In genomic region chr7:101870361-101871062, GRCh38 we compare ENCODE assay signal across 8 cellular contexts. TPM values are rescaled to one million over a fixed set of nuclear protein-coding genes. Genes with fewer than 3 reads are reported as not detected.
A peak's percentile ranks its signal among the peaks of the same experiment; 100 is the strongest.
DNase-seq lines count a peak whose midpoint lies in the region; ATAC-seq and TF ChIP-seq lines count a peak whose summit lies in the region.

No MANE protein-coding gene starts in this region.

- no peak overlapping the region for H2AFZ ChIP-seq in PC-9

- no peak for TF ChIP-seq POLR2A in thyroid gland (IDR thresholded peaks at IDR 0.05)

- intact Hi-C loops in PC-9 (cut with micrococcal nuclease; ENCODE audit: unreplicated experiment) (loop anchor here (5.0 kb wide), 1 partner anchor 257 kb away; no protein-coding TSS in a partner anchor), thyroid gland (cut with DNase I) (loop anchor here (10.0 kb wide), 1 partner anchor 74 kb away; no protein-coding TSS in a partner anchor)

- peaks cover 5% of the 10 kb centered on the region for H3K9me3 Mint-ChIP-seq in glutamatergic neuron (ENCODE audit: unreplicated experiment)

- H3K27me3 ChIP-seq in PC-9 (ENCODE audit: insufficient read depth, low read depth) (no peaks in the 10 kb centered on the region), thyroid gland (no peaks in the 10 kb centered on the region)

- POLR2A ChIA-PET in PC-9 (lab: Charles Lee; ENCODE audit: unreplicated experiment): interaction anchor here (0.6 to 0.7 kb wide), 4 partner anchors 112 to 274 kb away, joined by 3 read pairs; no protein-coding TSS in a partner anchor

- no TSS peak for BruUV-seq in PC-9 (replicated peaks; lab: Mats Ljungman, UMichigan)

- peaks cover 1% of the 10 kb centered on the region for H3K27me3 Mint-ChIP-seq in glutamatergic neuron (ENCODE audit: unreplicated experiment)

- H3K27ac Mint-ChIP-seq in glutamatergic neuron (ENCODE audit: unreplicated experiment): peak overlapping the region; percentile 11

- H3K9me3 ChIP-seq in PC-9 (ENCODE audit: insufficient read depth, low read depth) (no peaks in the 10 kb centered on the region), thyroid gland (no peaks in the 10 kb centered on the region)

- ATAC-seq in HG03045 (IDR thresholded peaks at IDR 0.05; ENCODE audit: unreplicated experiment) (no peak), HG02759 (IDR thresholded peaks at IDR 0.05; ENCODE audit: unreplicated experiment) (no peak)

- peak overlapping the region; percentile 86 for H3K27ac ChIP-seq in PC-9
- H3K27ac ChIP-seq in thyroid gland: peak overlapping the region; percentile 60 to 83 (median 74)

- peak overlapping the region; percentile 70 for H3K4me2 ChIP-seq in PC-9

- H3K9me2 ChIP-seq in PC-9 (ENCODE audit: insufficient read depth): no peaks in the 10 kb centered on the region

- DNase-seq in NCI-H510A treated with DMSO at 0.1 percent for 48 hours (lab: John Stamatoyannopoulos, UW) (peak; percentile 82), NCI-H510A (lab: John Stamatoyannopoulos, UW) (no peak), PC-9 (peak; percentile 76 to 91), glutamatergic neuron (no peak), thyroid gland (peak in 1 of 2 donors; percentile 46), NCI-H128 (lab: John Stamatoyannopoulos, UW; ENCODE audit: unreplicated experiment) (no peak)

- peaks cover 26% of the 10 kb centered on the region for H3K4me1 Mint-ChIP-seq in glutamatergic neuron (ENCODE audit: low read depth, unreplicated experiment)

- H3K36me3 ChIP-seq in PC-9 (ENCODE audit: low read depth): no peaks in the 10 kb centered on the region
- no peaks in the 10 kb centered on the region for H3K36me3 ChIP-seq in thyroid gland

- TF ChIP-seq CTCF in PC-9 (conservative IDR thresholded peaks at IDR 0.05) (peak; percentile 64), glutamatergic neuron (IDR thresholded peaks at IDR 0.05; ENCODE audit: partially characterized antibody, unreplicated experiment) (no peak), thyroid gland (IDR thresholded peaks at IDR 0.05) (peak in 4 of 6 experiments; percentile 24 to 39 (median 27))

- 40 to 43% methylated on average over 12 of the region's 12 CpGs for WGBS in thyroid gland, 2 donors

- CTCF ChIA-PET in PC-9 (lab: Charles Lee): interaction anchor here (0.5 to 1.5 kb wide), 4 partner anchors 12 to 786 kb away, joined by 5 to 7 read pairs (median 5); no protein-coding TSS in a partner anchor

- no peaks in the 10 kb centered on the region for H3K36me3 Mint-ChIP-seq in glutamatergic neuron (ENCODE audit: unreplicated experiment)

- no peak overlapping the region for H3K4me3 Mint-ChIP-seq in glutamatergic neuron (ENCODE audit: unreplicated experiment)

- H3K4me3 ChIP-seq in PC-9: peak overlapping the region; percentile 30; the same call in 1 of the 2 replicates
- H3K4me3 ChIP-seq in thyroid gland (replicated peaks in 1 of 3): no peak overlapping the region

- H3F3A ChIP-seq in PC-9 (ENCODE audit: insufficient read depth, low read depth): peaks cover 19% of the 10 kb centered on the region

- H3K79me2 ChIP-seq in PC-9 (ENCODE audit: low read depth): peaks cover 54% of the 10 kb centered on the region

- H3K4me1 ChIP-seq in PC-9 (replicated peaks; ENCODE audit: insufficient read depth) (peaks cover 32% of the 10 kb centered on the region), thyroid gland (peaks cover 50 to 79% of the 10 kb centered on the region in 2 donors)

- no peaks in the 10 kb centered on the region; the same call in 1 of the 2 replicates for H4K20me1 ChIP-seq in PC-9 (ENCODE audit: insufficient read depth)

RNA-seq across cellular contexts. Expression of gene CUX1, which starts 53.1 kb away (rescaled TPM):
- total RNA-seq in PC-9 (2021): 79.8 and 83.3 TPM in 2 replicates
- total RNA-seq in glutamatergic neuron (ENCODE audit: unreplicated experiment): 56.5 TPM
- 100 to 1,000 TPM in 3 of 4 donors, 10 to 100 TPM in 1; 93.8 to 156 (median 112) TPM for total RNA-seq in thyroid gland

Comparison
In these comparisons a context has a peak if more than half of its experiments do, and no peak if none do; other contexts are left out.
1. DNase-seq: peak in NCI-H510A treated with DMSO at 0.1 percent for 48 hours (single experiment) and PC-9 (2 of 2); none in NCI-H510A (single experiment), glutamatergic neuron (single experiment) and NCI-H128 (single experiment).